23 cellular contexts compared by ENCODE assay signal in the genomic region with DNA sequence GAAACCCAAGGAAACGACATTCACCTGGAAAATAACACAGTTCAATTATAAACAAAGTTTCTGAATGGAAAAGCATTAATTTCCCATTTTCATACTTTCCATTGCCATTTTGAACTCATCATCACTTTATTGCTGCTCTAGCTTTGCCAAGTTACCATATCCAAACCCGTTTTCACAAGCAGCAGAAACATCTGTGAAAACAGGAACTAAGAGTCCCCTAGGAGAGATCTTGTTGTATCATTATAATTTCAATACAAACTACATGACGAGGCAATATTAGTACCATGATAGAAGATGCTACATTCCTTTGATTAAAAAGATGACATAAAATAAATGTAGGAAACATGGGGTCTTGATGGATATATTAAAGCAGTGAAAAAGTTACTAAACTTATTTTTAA.
"Had no signal": no experiment of that assay in that cellular context is flagged by ENCODE, and none has a peak within 500 bp of the region (broad histone marks: within the 10 kb centered on the region; RNA-seq: fewer than 3 reads in every experiment).

No MANE protein-coding gene starts in this region.

- H3K4me1 ChIP-seq: heart right ventricle, lower lobe of right lung, parathyroid adenoma, right lobe of liver, stomach, testis, tibial artery had no signal

- H3K4me3 ChIP-seq: heart right ventricle, lower lobe of right lung, right lobe of liver, stomach, testis, tibial artery had no signal

- ATAC-seq: effector memory CD8-positive, alpha-beta T cell; left colon; left ventricle myocardium superior; lower lobe of right lung; naive thymus-derived CD8-positive, alpha-beta T cell; right lobe of liver; stimulated activated effector memory CD8-positive, alpha-beta T cell treated with anti-CD3 and anti-CD28 coated beads, Interleukin-12 subunit alpha, Interleukin-12 subunit beta, amount 100 ng/mL, for 72 hours had no signal

- H3K36me3 ChIP-seq: heart right ventricle, lower lobe of right lung, right lobe of liver, stomach, tibial artery had no signal

- H3K9me3 ChIP-seq: lower lobe of right lung, right lobe of liver, testis, tibial artery had no signal

- H3K27me3 ChIP-seq: heart right ventricle, right lobe of liver, stomach, testis, tibial artery had no signal

- DNase-seq: cortex of kidney; effector memory CD8-positive, alpha-beta T cell; foreskin melanocyte; glutamatergic neuron; heart right ventricle; hippocampal formation; kidney glomerular epithelial cell; left colon; left ventricle myocardium superior; lower lobe of right lung; naive thymus-derived CD8-positive, alpha-beta T cell; nephron progenitor cell; occipital lobe; right lobe of liver; stimulated activated CD4-positive, alpha-beta T cell treated with anti-CD3 and anti-CD28 coated beads, Interleukin-2, amount 100 ng/mL, for 24 hours; stimulated activated CD4-positive, alpha-beta T cell treated with anti-CD3 and anti-CD28 coated beads, Interleukin-4, amount 100 ng/mL, for 24 hours; stimulated activated naive CD4-positive, alpha-beta T cell treated with Interleukin-2 at 50 U/mL for 16 hours; stomach; substantia nigra; testis; tibial artery had no signal

- H3K27ac ChIP-seq: heart right ventricle, lower lobe of right lung, parathyroid adenoma, right lobe of liver, stomach, testis, tibial artery had no signal
